22 cellular contexts compared by ENCODE assay signal in the genomic region with DNA sequence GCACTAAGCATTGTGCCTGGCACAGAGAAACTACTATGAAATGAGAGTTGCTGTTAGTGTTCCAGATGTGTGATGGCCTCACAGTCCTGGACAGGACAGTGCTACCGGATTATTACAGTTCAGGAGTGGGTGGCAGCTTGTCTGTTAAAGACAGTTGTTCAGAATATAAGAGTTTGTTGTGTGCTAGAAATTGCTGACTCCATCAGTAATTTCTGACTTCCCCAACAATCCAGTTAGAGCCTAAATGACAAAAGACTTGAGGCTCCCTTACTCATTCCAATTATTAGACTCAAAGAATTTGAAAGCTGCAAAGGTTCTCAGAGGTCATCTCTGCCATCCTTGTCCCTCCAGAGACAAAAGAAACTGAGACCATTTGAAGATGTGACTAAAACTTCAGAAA. TPM values are rescaled to one million over a fixed set of nuclear protein-coding genes. Genes with fewer than 3 reads are reported as not detected.
DNase-seq lines count a peak whose midpoint lies in the region; ATAC-seq, FAIRE-seq and TF ChIP-seq lines count a peak whose summit lies in the region.
"Had no signal": no experiment of that assay in that cellular context is flagged by ENCODE, and none has a peak within 500 bp of the region (broad histone marks: within the 10 kb centered on the region; RNA-seq: fewer than 3 reads in every experiment).

No MANE protein-coding gene starts in this region.

- H3K9ac ChIP-seq in IMR-90 (ENCODE audit: low read depth, low read length), result no peak overlapping the region
- H3K9ac ChIP-seq: BLaER1 treated with 17β-estradiol and CSF1 and Interleukin-3, amounts not matched to agents 10 nM and 100 nM had no signal

- no TSS peak for BruUV-seq in IMR-90 (replicated peaks; lab: Mats Ljungman, UMichigan)

- no peak for ATAC-seq in A549
- ATAC-seq in IMR-90 (ENCODE audit: low read depth), result no peak
- no peak for ATAC-seq in HG02885 (IDR thresholded peaks at IDR 0.05; ENCODE audit: poor library complexity, unreplicated experiment)
- ATAC-seq in HG03108 (IDR thresholded peaks at IDR 0.05; ENCODE audit: unreplicated experiment), result no peak
- ATAC-seq: CD8-positive, alpha-beta T cell had no signal

- H3K27me3 ChIP-seq in IMR-90 (ENCODE audit: control insufficient read depth, insufficient read depth, low read length) (no peaks in the 10 kb centered on the region), neutrophil (no peaks in the 10 kb centered on the region)
- H3K27me3 ChIP-seq: BLaER1 treated with 17β-estradiol and CSF1 and Interleukin-3, amounts not matched to agents 10 nM and 100 nM had no signal

- H3K9me3 ChIP-seq in A549 (no peaks in the 10 kb centered on the region), IMR-90 (ENCODE audit: control insufficient read depth, insufficient read depth, low read length) (no peaks in the 10 kb centered on the region), neutrophil (no peaks in the 10 kb centered on the region)
- H3K9me3 ChIP-seq: BLaER1 treated with 17β-estradiol and CSF1 and Interleukin-3, amounts not matched to agents 10 nM and 100 nM; Caco-2 had no signal

- H3K14ac ChIP-seq in IMR-90 (replicated peaks; ENCODE audit: low read depth, low read length), result no peak overlapping the region

- H3K9me1 ChIP-seq in IMR-90 (ENCODE audit: insufficient read depth, low read length), result peaks cover 3% of the 10 kb centered on the region

- no peak for TF ChIP-seq EP300 in A549 (IDR thresholded peaks at IDR 0.05)

- TF ChIP-seq RAD21 in A549 (conservative IDR thresholded peaks at IDR 0.05 in 1 of 2, IDR thresholded peaks at IDR 0.05 in 1 of 2) (no peak), IMR-90 (IDR thresholded peaks at IDR 0.05; ENCODE audit: low read length) (no peak)

- peak overlapping the region in 2 of 3 experiments; percentile 27 to 76 for H3K27ac Mint-ChIP-seq in nephron
- H3K27ac Mint-ChIP-seq in activated T-cell treated with anti-CD3 and anti-CD28 coated beads, Interleukin-2, amount 50 U/mL, for 24 hours, result no peak overlapping the region
- H3K27ac Mint-ChIP-seq: B cell; CD4-positive, alpha-beta T cell; CD8-positive, alpha-beta T cell had no signal

- H3K18ac ChIP-seq in IMR-90 (ENCODE audit: low read depth, low read length), result no peak overlapping the region

- H2AK5ac ChIP-seq in IMR-90 (ENCODE audit: low read depth, low read length), result no peak overlapping the region

- H3K36me3 ChIP-seq in IMR-90 (ENCODE audit: control insufficient read depth, insufficient read depth, low read length) (no peaks in the 10 kb centered on the region; the same call in 1 of the 2 replicates), neutrophil (no peaks in the 10 kb centered on the region)

- H3K4me3 ChIP-seq in A549 (no peak overlapping the region), IMR-90 (ENCODE audit: insufficient read depth, low read depth, low read length) (no peak overlapping the region), neutrophil (ENCODE audit: low read depth in 1 of 2, low read length in 1 of 2) (no peak overlapping the region)
- H3K4me3 ChIP-seq: BLaER1 treated with 17β-estradiol and CSF1 and Interleukin-3, amounts not matched to agents 10 nM and 100 nM had no signal

- H2AK9ac ChIP-seq in IMR-90 (replicated peaks; ENCODE audit: low read depth, low read length, poor library complexity), result no peak overlapping the region

- 78% methylated on average over 1 of the region's 1 CpG for WGBS in A549 (ENCODE audit: missing lambda C conversion rate)
- WGBS in IMR-90 (ENCODE audit: extremely low coverage in 2 of 2, insufficient read length in 1 of 2), 2 experiments, result no CpG with 5 or more reads among the region's 1 CpG

- no peak overlapping the region for H2BK20ac ChIP-seq in IMR-90 (ENCODE audit: low read depth, low read length)

- H3K79me1 ChIP-seq in IMR-90 (ENCODE audit: low read depth in 1 of 2, low read length in 2 of 2), result no peaks in the 10 kb centered on the region; a peak in 1 of 4 replicates

- H4K20me1 ChIP-seq in IMR-90 (ENCODE audit: insufficient read depth, low read length), result no peaks in the 10 kb centered on the region
- H4K20me1 ChIP-seq: BLaER1 treated with 17β-estradiol and CSF1 and Interleukin-3, amounts not matched to agents 10 nM and 100 nM had no signal

- H4K8ac ChIP-seq in IMR-90 (ENCODE audit: low read depth in 2 of 2, low read length in 2 of 2), result no peak overlapping the region

- H3K4me2 ChIP-seq in A549 (no peak overlapping the region), IMR-90 (ENCODE audit: low read depth, low read length) (no peak overlapping the region)

- no peak overlapping the region for H2BK120ac ChIP-seq in IMR-90 (ENCODE audit: low read depth, low read length)

- peaks cover 10% of the 10 kb centered on the region for H3K36me3 Mint-ChIP-seq in nephron (ENCODE audit: low read depth)
- peaks cover 4% of the 10 kb centered on the region for H3K36me3 Mint-ChIP-seq in activated T-cell treated with anti-CD3 and anti-CD28 coated beads, Interleukin-2, amount 50 U/mL, for 24 hours (ENCODE audit: low read depth)

- DNase-seq in A549 (ENCODE audit: low read depth in 1 of 2, low spot score in 1 of 2) (no peak), IMR-90 (no peak), NCI-H2227 (lab: John Stamatoyannopoulos, UW; ENCODE audit: unreplicated experiment) (no peak)
- DNase-seq in activated T-cell treated with anti-CD3 and anti-CD28 coated beads, Interleukin-2, amount 50 U/mL, for 24 hours, result no peak
- DNase-seq: 8988T; AML-193; Caco-2; Calu3; CD4-positive, alpha-beta T cell; CD8-positive, alpha-beta T cell; DMS79 treated with DMSO at 0.1 percent for 48 hours; GF-D8 had no signal

- H2AFZ ChIP-seq in IMR-90 (replicated peaks; ENCODE audit: low read length, poor library complexity), result no peak overlapping the region

- H3K4ac ChIP-seq in IMR-90 (ENCODE audit: low read depth, low read length), result no peak overlapping the region

- H3K23ac ChIP-seq in IMR-90 (ENCODE audit: low read depth, low read length), result no peak overlapping the region

- dilution Hi-C loops in IMR-90 (cut with HindIII; ENCODE audit: low sequenced_read_pairs, unreplicated experiment), result no loop called here

- H2BK15ac ChIP-seq in IMR-90 (ENCODE audit: low read depth, low read length), result no peak overlapping the region

- no peak for TF ChIP-seq CTCF in A549 (IDR thresholded peaks at IDR 0.05)
- TF ChIP-seq CTCF in IMR-90 (conservative IDR thresholded peaks at IDR 0.05; ENCODE audit: low read depth, low read length), result no peak
- no peak for TF ChIP-seq CTCF in nephron (IDR thresholded peaks at IDR 0.05; ENCODE audit: unreplicated experiment in 3 of 3)
- no peak for TF ChIP-seq CTCF in neutrophil (IDR thresholded peaks at IDR 0.05)

- H3K4me1 Mint-ChIP-seq in nephron, result peaks cover 35% of the 10 kb centered on the region
- peaks cover 3% of the 10 kb centered on the region for H3K4me1 Mint-ChIP-seq in activated T-cell treated with anti-CD3 and anti-CD28 coated beads, Interleukin-2, amount 50 U/mL, for 24 hours (ENCODE audit: low read depth)

- peaks cover 3% of the 10 kb centered on the region for H3K9me3 Mint-ChIP-seq in nephron
- H3K9me3 Mint-ChIP-seq in activated T-cell treated with anti-CD3 and anti-CD28 coated beads, Interleukin-2, amount 50 U/mL, for 24 hours, result no peaks in the 10 kb centered on the region
- H3K9me3 Mint-ChIP-seq: CD4-positive, alpha-beta T cell; CD8-positive, alpha-beta T cell had no signal

- no peak overlapping the region for H4K5ac ChIP-seq in IMR-90 (ENCODE audit: low read depth, low read length)

- intact Hi-C loops in IMR-90 (cut with micrococcal nuclease), result no loop called here

- CTCF ChIA-PET in A549 (lab: Yijun Ruan, JAX) (interaction anchor here (1.5 to 2.3 kb wide), 2 partner anchors 14 to 445 kb away, joined by 4 to 7 read pairs; no protein-coding TSS in a partner anchor), IMR-90 (lab: Yijun Ruan, JAX) (no interaction called here)

- no peak overlapping the region for H2BK5ac ChIP-seq in IMR-90 (ENCODE audit: low read depth, low read length, poor library complexity, severe bottlenecking)

- H3K4me3 Mint-ChIP-seq in nephron, result no peak overlapping the region
- no peak overlapping the region for H3K4me3 Mint-ChIP-seq in activated T-cell treated with anti-CD3 and anti-CD28 coated beads, Interleukin-2, amount 50 U/mL, for 24 hours
- H3K4me3 Mint-ChIP-seq: B cell; CD4-positive, alpha-beta T cell; CD8-positive, alpha-beta T cell had no signal

- H3K27me3 Mint-ChIP-seq in nephron (ENCODE audit: low read depth), result no peaks in the 10 kb centered on the region
- H3K27me3 Mint-ChIP-seq in activated T-cell treated with anti-CD3 and anti-CD28 coated beads, Interleukin-2, amount 50 U/mL, for 24 hours, result no peaks in the 10 kb centered on the region
- H3K27me3 Mint-ChIP-seq: B cell; CD4-positive, alpha-beta T cell had no signal

- H3K56ac ChIP-seq in IMR-90 (ENCODE audit: extremely low read depth, insufficient read depth, low read length), result no peak overlapping the region

- no peak overlapping the region for H4K91ac ChIP-seq in IMR-90 (ENCODE audit: insufficient read depth, low read depth, low read length)

- TF ChIP-seq POLR2A in A549 (IDR thresholded peaks at IDR 0.05; ENCODE audit: low read length), result no peak
- no peak for TF ChIP-seq POLR2A in IMR-90 (IDR thresholded peaks at IDR 0.05; ENCODE audit: low read depth, low read length)

- POLR2A ChIA-PET in A549 (lab: Yijun Ruan, JAX) (no interaction called here), IMR-90 (lab: Charles Lee; ENCODE audit: unreplicated experiment) (no interaction called here)

- in situ Hi-C loops in IMR-90 (cut with MboI; ENCODE audit: low sequenced_read_pairs), result no loop called here

- FAIRE-seq in A549 (lab: Jason Lieb, UNC), result no peak
- FAIRE-seq: A204.1, G401.6, GM12891 had no signal

- H3K27ac ChIP-seq in A549 (no peak overlapping the region), IMR-90 (ENCODE audit: insufficient read depth, low read length) (no peak overlapping the region), neutrophil (peak overlapping the region; percentile 0)
- H3K27ac ChIP-seq: BLaER1 treated with 17β-estradiol and CSF1 and Interleukin-3, amounts not matched to agents 10 nM and 100 nM; C4-2B had no signal

- H3K4me1 ChIP-seq in A549, result no peaks in the 10 kb centered on the region
- H3K4me1 ChIP-seq in IMR-90 (ENCODE audit: control insufficient read depth, insufficient read depth, low read length), result no peaks in the 10 kb centered on the region
- H3K4me1 ChIP-seq in neutrophil (ENCODE audit: control insufficient read depth in 1 of 2, insufficient read depth in 1 of 2, low read depth in 1 of 2, low read length in 1 of 2), result peaks cover 37 to 44% of the 10 kb centered on the region in 2 experiments
- H3K4me1 ChIP-seq: Caco-2 had no signal

TF ChIP-seq in IMR-90, 13 proteins besides CTCF, POLR2A, EP300 and RAD21 (continues in another document):
- peak; percentile 76 for TF ChIP-seq MAFK (IDR thresholded peaks at IDR 0.05; ENCODE audit: low read depth, low read length)

RNA-seq across cellular contexts. Expression of a gene that starts 34.3 kb away (rescaled TPM):
- polyA plus RNA-seq in A549 (2011; rRNA removed) (21.5 and 24.4 TPM in 2 replicates), A549 (2017; fragmentation: RNase III; extraction: RNeasy Plus Mini Kit Qiagen cat#74134 plus additional on column Dnase treatment) (26.1 to 28.5 TPM (median 26.7 TPM) in 3 replicates), IMR-90 (2012; rRNA removed) (23.1 and 24.0 TPM in 2 replicates)
- 26.6 and 31.3 TPM in 2 replicates for polyA plus RNA-seq in A549 (2012; cell fraction: cytosol; rRNA removed)
- polyA plus RNA-seq in A549 (2012; cell fraction: nucleus; rRNA removed), result 46.2 and 51.4 TPM in 2 replicates
- polyA minus RNA-seq in A549 (2011; rRNA and poly(A)+ RNA removed), result 31.6 and 32.2 TPM in 2 replicates
- 18.3 and 19.2 TPM in 2 replicates for total RNA-seq in IMR-90 (2012; rRNA removed)
- 18.5 and 22.8 TPM in 2 replicates for polyA plus RNA-seq in IMR-90 (2012; cell fraction: cytosol; rRNA removed)
- polyA plus RNA-seq in IMR-90 (2012; cell fraction: nucleus; rRNA removed; ENCODE audit: low replicate concordance), result 28.0 and 41.8 TPM in 2 replicates
